Comparison of ENCODE assay signal across 8 cellular contexts in genomic region chr22:30763815-30764686, GRCh38.
A peak's percentile ranks its signal among the peaks of the same experiment; 100 is the strongest.
DNase-seq lines count a peak whose midpoint lies in the region; ATAC-seq and FAIRE-seq lines count a peak whose summit lies in the region.

No MANE protein-coding gene starts in this region.

- no peaks in the 10 kb centered on the region for H3K27me3 Mint-ChIP-seq in effector memory CD8-positive, alpha-beta T cell

- H3K9me3 Mint-ChIP-seq in effector memory CD8-positive, alpha-beta T cell: no peaks in the 10 kb centered on the region

- peak; percentile 79 for DNase-seq in AG08395 (ENCODE audit: low spot score)
- DNase-seq in GM18507 (ENCODE audit: extremely low spot score, insufficient read length, low read depth): peak; percentile 37
- peak; percentile 53 for DNase-seq in NCI-H2171 (lab: John Stamatoyannopoulos, UW)
- DNase-seq in activated CD4-positive, alpha-beta T cell treated with anti-CD3 and anti-CD28 coated beads for 1 hour: peak; percentile 14
- DNase-seq in effector memory CD8-positive, alpha-beta T cell: peak; percentile 23 to 33 (median 24)
- DNase-seq in midbrain (lab: John Stamatoyannopoulos, UW): peak; percentile 40
- DNase-seq in stromal cell of bone marrow (ENCODE audit: low read depth): peak; percentile 51

- H3K27ac Mint-ChIP-seq in effector memory CD8-positive, alpha-beta T cell: no peak overlapping the region

- peaks cover 0 to 2% of the 10 kb centered on the region in 2 donors for H3K4me1 Mint-ChIP-seq in effector memory CD8-positive, alpha-beta T cell (ENCODE audit: low read depth in 2 of 2)

- FAIRE-seq in GM18507 (lab: Jason Lieb, UNC): peak; percentile 58

- peaks cover 3% of the 10 kb centered on the region for H3K36me3 Mint-ChIP-seq in effector memory CD8-positive, alpha-beta T cell (ENCODE audit: insufficient read depth)

- H3K4me3 Mint-ChIP-seq in effector memory CD8-positive, alpha-beta T cell: no peak overlapping the region

- ATAC-seq in effector memory CD8-positive, alpha-beta T cell (replicated peaks): peak; percentile 41
- no peak for ATAC-seq in GM18870 (IDR thresholded peaks at IDR 0.05; ENCODE audit: unreplicated experiment)

Comparison
In these comparisons a context has a peak if more than half of its experiments do, and no peak if none do; other contexts are left out.
1. DNase-seq: peak in every context shown above with its lines; median percentile 79 in AG08395; 53 in NCI-H2171; 51 in stromal cell of bone marrow; 40 in midbrain; 37 in GM18507; 24 in effector memory CD8-positive, alpha-beta T cell; 14 in activated CD4-positive, alpha-beta T cell treated with anti-CD3 and anti-CD28 coated beads for 1 hour.